In the genomic region with DNA sequence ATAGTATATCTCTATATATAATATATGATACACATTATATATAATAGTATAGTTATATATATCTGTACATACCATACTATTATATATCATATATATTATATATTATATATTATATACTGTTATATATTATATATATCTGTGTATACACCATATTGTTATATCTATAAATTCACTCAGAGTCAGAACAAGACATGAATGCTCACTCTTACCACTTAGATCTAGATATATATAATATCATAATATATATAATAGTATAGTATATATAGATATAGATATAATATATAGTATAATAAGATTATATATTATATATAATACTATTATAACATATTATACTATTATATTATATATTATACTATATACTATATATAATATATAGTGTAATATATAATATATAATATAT, we compare ENCODE assay signal across 12 cellular contexts. TPM values are rescaled to one million over a fixed set of nuclear protein-coding genes. Genes with fewer than 3 reads are reported as not detected.
"Had no signal": no experiment of that assay in that cellular context is flagged by ENCODE, and none has a peak within 500 bp of the region (broad histone marks: within the 10 kb centered on the region; RNA-seq: fewer than 3 reads in every experiment).

No MANE protein-coding gene starts in this region.

- H3K4me2 ChIP-seq: GM23338 had no signal

- H3K4me1 ChIP-seq: HAP-1 had no signal

- H3K9me3 ChIP-seq: HAP-1 had no signal

- DNase-seq: GM23248, GOT3, H7, H9, HCEC 1CT, HFFc6 had no signal

- FAIRE-seq: H1, H54 had no signal

- H3K27ac ChIP-seq: GM23248 had no signal

- H3K9ac ChIP-seq: GM23248 had no signal

- H3K4me3 ChIP-seq: GM23248, GM23338, HAP-1 had no signal

- H3K36me3 ChIP-seq: HAP-1 had no signal

- H2AFZ ChIP-seq: GM23248, GM23338 had no signal

- ATAC-seq: GM23338, HCT116 had no signal

RNA-seq across cellular contexts. Expression of a gene that starts 9.3 kb away (rescaled TPM):
- total RNA-seq: GM23248, GM23338, H1, H4, H7, H9, HFFc6 had no signal
- polyA plus RNA-seq: GM23248, GM23338, H1 had no signal
